In genomic region chr3:185009650-185010049, GRCh38 we compare ENCODE assay signal across 34 cellular contexts.
"Had no signal": no experiment of that assay in that cellular context is flagged by ENCODE, and none has a peak within 500 bp of the region (broad histone marks: within the 10 kb centered on the region; RNA-seq: fewer than 3 reads in every experiment).

No MANE protein-coding gene starts in this region.

- DNase-seq: Karpas-422, Kasumi-1, KG1, MG63, MM.1S, MV-4-11, NCI-H1048, NCI-H1092, NCI-H1092 treated with DMSO at 0.1 percent for 48 hours, NCI-H1105, NCI-H1105 treated with DMSO at 0.1 percent for 48 hours, NCI-H1417, NCI-H1417 treated with DMSO at 0.1 percent for 48 hours, NCI-H1436, NCI-H1436 treated with DMSO at 0.1 percent for 48 hours, NCI-H146, NCI-H1694, NCI-H1694 treated with DMSO at 0.1 percent for 48 hours, NCI-H187, NCI-H187 treated with DMSO at 0.1 percent for 48 hours, NCI-H1930, NCI-H2029, NCI-H2029 treated with DMSO at 0.1 percent for 48 hours, NCI-H2081, NCI-H2081 treated with DMSO at 0.1 percent for 48 hours, NCI-H2107, NCI-H2171, NCI-H2171 treated with DMSO at 0.1 percent for 48 hours, NCI-H2227 treated with DMSO at 0.1 percent for 48 hours, NCI-H226, NCI-H345, NCI-H446, NCI-H510A had no signal

- H3K4me3 ChIP-seq: MG63 had no signal

- H3K36me3 ChIP-seq: MG63 had no signal

- H3K27ac ChIP-seq: KMS-11 had no signal

- H3K27me3 ChIP-seq: MG63 had no signal
